ENCODE assay signal across 8 cellular contexts in genomic region chr6:151325075-151326050, GRCh38.
DNase-seq lines count a peak whose midpoint lies in the region; ATAC-seq and TF ChIP-seq lines count a peak whose summit lies in the region.

No MANE protein-coding gene starts in this region.

- no peak for TF ChIP-seq EP300 in esophagus muscularis mucosa (IDR thresholded peaks at IDR 0.05)

- H3K9me3 ChIP-seq in esophagus muscularis mucosa (no peaks in the 10 kb centered on the region), muscle layer of duodenum (ENCODE audit: control insufficient read depth in 1 of 2, low read length in 2 of 2) (no peaks in the 10 kb centered on the region), aorta (ENCODE audit: control insufficient read depth, low read length) (no peaks in the 10 kb centered on the region)

- ATAC-seq in aorta (ENCODE audit: low FRiP score), result peak; percentile 89
- ATAC-seq in GM18520 (IDR thresholded peaks at IDR 0.05; ENCODE audit: unreplicated experiment), result no peak

- intact Hi-C loops in activated CD4-positive, alpha-beta memory T cell treated with anti-CD3 and anti-CD28 coated beads for 36 hours (cut with micrococcal nuclease), result loop anchor here (2.0 to 10.0 kb wide), 2 partner anchors 81 to 433 kb away; no protein-coding TSS in a partner anchor
- intact Hi-C loops in esophagus muscularis mucosa (cut with DNase I), result loop anchor here (2.0 kb wide), 1 partner anchor 311 kb away; no protein-coding TSS in a partner anchor
- intact Hi-C loops in aorta (cut with DNase I), result loop anchor here in 1 of 2 donors (2.0 kb wide), 2 partner anchors 311 to 435 kb away; no protein-coding TSS in a partner anchor

- H3K4me1 ChIP-seq in esophagus muscularis mucosa (peaks cover 18 to 36% (median 28%) of the 10 kb centered on the region in 4 donors), muscle layer of duodenum (ENCODE audit: control insufficient read depth in 1 of 2, insufficient read depth in 2 of 2, low read length in 2 of 2) (peaks cover 10 to 28% of the 10 kb centered on the region in 2 donors), aorta (ENCODE audit: control insufficient read depth in 1 of 2, insufficient read depth in 2 of 2, low read length in 2 of 2) (peaks cover 0 to 7% of the 10 kb centered on the region in 2 donors)

- H3K36me3 ChIP-seq in esophagus muscularis mucosa, result no peaks in the 10 kb centered on the region
- no peaks in the 10 kb centered on the region for H3K36me3 ChIP-seq in muscle layer of duodenum (ENCODE audit: control insufficient read depth in 1 of 2, insufficient read depth in 2 of 2, low read length in 2 of 2)
- no peaks in the 10 kb centered on the region for H3K36me3 ChIP-seq in aorta (ENCODE audit: control insufficient read depth in 1 of 2, insufficient read depth in 2 of 2, low read length in 1 of 2)

- H3K27me3 ChIP-seq in esophagus muscularis mucosa (no peaks in the 10 kb centered on the region), muscle layer of duodenum (ENCODE audit: low read depth, low read length) (no peaks in the 10 kb centered on the region), aorta (ENCODE audit: control insufficient read depth in 1 of 2, insufficient read depth in 2 of 2, low read length in 1 of 2) (no peaks in the 10 kb centered on the region)

- peak; percentile 3 for DNase-seq in COLO668 (lab: John Stamatoyannopoulos, UW; ENCODE audit: unreplicated experiment)
- peak; percentile 64 for DNase-seq in LNCaP clone FGC (ENCODE audit: low read depth)
- DNase-seq in activated CD4-positive, alpha-beta memory T cell treated with anti-CD3 and anti-CD28 coated beads for 36 hours, result peak; percentile 27
- no peak for DNase-seq in esophagus muscularis mucosa (ENCODE audit: extremely low spot score)
- peak; percentile 74 to 91 for DNase-seq in aorta
- no peak for DNase-seq in NCI-H446 treated with DMSO at 0.1 percent for 48 hours (lab: John Stamatoyannopoulos, UW)

- CTCF ChIA-PET in activated CD4-positive, alpha-beta memory T cell treated with anti-CD3 and anti-CD28 coated beads for 36 hours (lab: Charles Lee), result interaction anchor here (0.7 to 6.4 kb wide), 53 partner anchors 9 to 507 kb away, joined by 3 to 269 read pairs (median 4); partner anchors contain the start of gene AKAP12

- H3K27ac ChIP-seq in esophagus muscularis mucosa (replicated peaks in 1 of 4) (peak overlapping the region; percentile 68 to 84 (median 76)), muscle layer of duodenum (ENCODE audit: low read length) (peak overlapping the region; percentile 62), aorta (ENCODE audit: low read depth in 1 of 2, low read length in 2 of 2) (peak overlapping the region in 1 of 2 donors; percentile 39)

- H3K9me3 Mint-ChIP-seq in activated CD4-positive, alpha-beta memory T cell treated with anti-CD3 and anti-CD28 coated beads for 36 hours, result no peaks in the 10 kb centered on the region

- WGBS in esophagus muscularis mucosa, result 2% methylated on average over 27 of the region's 46 CpGs
- 1% methylated on average over 46 of the region's 46 CpGs for WGBS in aorta, 2 donors

- TF ChIP-seq CTCF in LNCaP clone FGC (IDR thresholded peaks at IDR 0.05; ENCODE audit: control insufficient read depth, extremely low read depth, insufficient read depth) (no peak), esophagus muscularis mucosa (IDR thresholded peaks at IDR 0.05) (peak in 1 of 3 experiments; percentile 3)

- H3K36me3 Mint-ChIP-seq in activated CD4-positive, alpha-beta memory T cell treated with anti-CD3 and anti-CD28 coated beads for 36 hours, result no peaks in the 10 kb centered on the region

- peak overlapping the region; percentile 62 for H3K4me3 Mint-ChIP-seq in activated CD4-positive, alpha-beta memory T cell treated with anti-CD3 and anti-CD28 coated beads for 36 hours

- H3K27ac Mint-ChIP-seq in activated CD4-positive, alpha-beta memory T cell treated with anti-CD3 and anti-CD28 coated beads for 36 hours, result no peak overlapping the region

- POLR2A ChIA-PET in activated CD4-positive, alpha-beta memory T cell treated with anti-CD3 and anti-CD28 coated beads for 36 hours (lab: Charles Lee), result interaction anchor here (0.6 to 2.0 kb wide), 2 partner anchors 311 kb away, joined by 3 to 8 read pairs; no protein-coding TSS in a partner anchor

- H3K4me3 ChIP-seq in LNCaP clone FGC (ENCODE audit: low read depth, low read length) (peak overlapping the region; percentile 45), esophagus muscularis mucosa (peak overlapping the region; percentile 64 to 72 (median 67)), muscle layer of duodenum (ENCODE audit: low read depth in 1 of 2, low read length in 2 of 2) (peak overlapping the region; percentile 61 to 68), aorta (ENCODE audit: low read length in 2 of 2) (peak overlapping the region; percentile 14 to 72)

- H3K27me3 Mint-ChIP-seq in activated CD4-positive, alpha-beta memory T cell treated with anti-CD3 and anti-CD28 coated beads for 36 hours, result peaks cover 45% of the 10 kb centered on the region

- H3K4me1 Mint-ChIP-seq in activated CD4-positive, alpha-beta memory T cell treated with anti-CD3 and anti-CD28 coated beads for 36 hours (ENCODE audit: low read depth), result peaks cover 26% of the 10 kb centered on the region

- no peak for TF ChIP-seq POLR2A in esophagus muscularis mucosa (IDR thresholded peaks at IDR 0.05; ENCODE audit: low read depth)

Comparison
In these comparisons a context has a peak if more than half of its experiments do, and no peak if none do; other contexts are left out.
1. DNase-seq: peak in COLO668 (single experiment), LNCaP clone FGC (single experiment), activated CD4-positive, alpha-beta memory T cell treated with anti-CD3 and anti-CD28 coated beads for 36 hours (single experiment) and aorta (2 of 2); none in esophagus muscularis mucosa (single experiment) and NCI-H446 treated with DMSO at 0.1 percent for 48 hours (single experiment).
2. Peak in every context shown above with its lines, with median percentiles within 50 percentile points of each other: H3K4me3 ChIP-seq.